ENCODE assay signal across 1 cellular context in genomic region chr3:69739204-69740102, GRCh38.
A peak's percentile ranks its signal among the peaks of the same experiment; 100 is the strongest.
TF ChIP-seq lines count a peak whose summit lies in the region.

Gene MITF, plus strand, starts transcription at chr3:69739464. Its CDS starts 134 bp downstream, at chr3:69739598.

TF ChIP-seq in HepG2, 621 proteins besides CTCF, POLR2A, EP300 and RAD21 (continued from another document and continues in another):
- TF ChIP-seq ZNF407 (CRISPR knock-in tag; IDR thresholded peaks at IDR 0.05; ENCODE audit: not compliant biosample characterization) = no peak
- TF ChIP-seq NFATC3 (CRISPR knock-in tag; IDR thresholded peaks at IDR 0.05) = peak; percentile 49; the same call in 1 of the 2 replicates
- TF ChIP-seq MAX (IDR thresholded peaks at IDR 0.05) = peak; percentile 56
- TF ChIP-seq ZNF652 (CRISPR knock-in tag; IDR thresholded peaks at IDR 0.05; ENCODE audit: borderline replicate concordance, low read depth) = no peak
- TF ChIP-seq UBTF (CRISPR knock-in tag; IDR thresholded peaks at IDR 0.05) = peak; percentile 53; the same call in 1 of the 2 replicates
- TF ChIP-seq ZBTB40 (IDR thresholded peaks at IDR 0.05) = no peak
- no peak for TF ChIP-seq ZBTB40 (CRISPR knock-in tag; IDR thresholded peaks at IDR 0.05)
- TF ChIP-seq HNRNPLL (IDR thresholded peaks at IDR 0.05; ENCODE audit: low read depth, low read length, poor library complexity, severe bottlenecking) = peak; percentile 77
- peak; percentile 47; the same call in 1 of the 2 replicates for TF ChIP-seq KMT2B (CRISPR knock-in tag; IDR thresholded peaks at IDR 0.05)
- TF ChIP-seq ISL2 (CRISPR knock-in tag; IDR thresholded peaks at IDR 0.05) = no peak
- peak; percentile 87; the same call in 1 of the 2 replicates for TF ChIP-seq FOXK1 (CRISPR knock-in tag; IDR thresholded peaks at IDR 0.05; ENCODE audit: borderline replicate concordance, low read depth)
- TF ChIP-seq ZNF782 (CRISPR knock-in tag; IDR thresholded peaks at IDR 0.05; ENCODE audit: borderline replicate concordance) = no peak
- no peak for TF ChIP-seq SMAD9 (CRISPR knock-in tag; IDR thresholded peaks at IDR 0.05)
- TF ChIP-seq ZNF629 (CRISPR knock-in tag; conservative IDR thresholded peaks at IDR 0.05) = no peak
- no peak; the same call in 1 of the 2 replicates for TF ChIP-seq EZH2 (conservative IDR thresholded peaks at IDR 0.05; ENCODE audit: low read depth, low read length)
- no peak for TF ChIP-seq TBL1XR1 (IDR thresholded peaks at IDR 0.05; ENCODE audit: borderline replicate concordance, low read length, partially characterized antibody)
- no peak for TF ChIP-seq NFE2L2 (IDR thresholded peaks at IDR 0.05; ENCODE audit: low read length)
- TF ChIP-seq MXD3 (CRISPR knock-in tag; IDR thresholded peaks at IDR 0.05) = 0 out of 2 replicates have a peak, but pooled peaks have one; percentile 18
- peak; percentile 45; the same call in 1 of the 2 replicates for TF ChIP-seq ZGPAT (CRISPR knock-in tag; IDR thresholded peaks at IDR 0.05)
- peak; percentile 36; the same call in 1 of the 2 replicates for TF ChIP-seq SP5 (CRISPR knock-in tag; IDR thresholded peaks at IDR 0.05; ENCODE audit: borderline replicate concordance, low read depth)
- no peak for TF ChIP-seq ZNF768 (CRISPR knock-in tag; IDR thresholded peaks at IDR 0.05)
- no peak for TF ChIP-seq ZNF678 (CRISPR knock-in tag; IDR thresholded peaks at IDR 0.05)
- no peak for TF ChIP-seq ZNF589 (CRISPR knock-in tag; conservative IDR thresholded peaks at IDR 0.05)
- TF ChIP-seq IKZF4 (CRISPR knock-in tag; IDR thresholded peaks at IDR 0.05; ENCODE audit: borderline replicate concordance, low read depth, not compliant biosample characterization) = no peak
- TF ChIP-seq MNT (IDR thresholded peaks at IDR 0.05) = no peak
- no peak for TF ChIP-seq ZBTB39 (CRISPR knock-in tag; IDR thresholded peaks at IDR 0.05)
